In the genomic region with DNA sequence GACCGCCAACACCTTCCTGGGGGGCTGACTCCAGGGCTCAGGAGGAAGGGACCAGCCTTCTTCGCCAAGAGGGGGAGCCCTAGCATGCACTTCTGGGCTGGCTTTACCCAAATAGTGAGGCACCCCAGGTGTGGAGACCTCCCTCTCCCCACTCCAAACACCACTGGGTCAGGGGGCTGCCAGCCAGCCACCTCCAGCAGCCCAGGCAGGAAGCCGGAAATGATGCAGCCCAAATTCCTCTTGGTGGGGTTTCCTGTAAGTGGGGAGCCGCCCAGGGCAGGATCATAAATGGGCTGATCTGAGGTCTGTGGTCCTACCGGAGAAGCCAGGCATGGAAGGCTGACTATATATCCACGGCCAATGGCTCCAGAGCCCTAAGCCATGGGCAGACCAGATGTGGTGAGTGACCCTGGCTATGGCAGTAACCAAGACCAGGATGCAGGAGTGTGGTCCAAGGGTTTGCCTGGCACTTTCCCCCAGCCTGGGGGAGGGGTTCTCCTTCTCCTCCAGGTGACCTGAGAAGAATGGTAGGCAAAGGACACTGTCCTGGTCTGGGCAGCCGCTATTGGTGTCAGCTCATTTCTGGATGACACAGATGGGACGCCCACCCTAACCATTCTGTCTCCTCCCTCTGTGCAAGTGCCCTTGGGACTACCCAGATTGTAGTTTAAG, we compare ENCODE assay signal across 1 cellular context.
TF ChIP-seq lines count a peak whose summit lies in the region.

No MANE protein-coding gene starts in this region.

TF ChIP-seq in HEK293, 187 proteins besides CTCF, POLR2A, EP300 and RAD21 (continued from another document):
- TF ChIP-seq, protein P1, sequence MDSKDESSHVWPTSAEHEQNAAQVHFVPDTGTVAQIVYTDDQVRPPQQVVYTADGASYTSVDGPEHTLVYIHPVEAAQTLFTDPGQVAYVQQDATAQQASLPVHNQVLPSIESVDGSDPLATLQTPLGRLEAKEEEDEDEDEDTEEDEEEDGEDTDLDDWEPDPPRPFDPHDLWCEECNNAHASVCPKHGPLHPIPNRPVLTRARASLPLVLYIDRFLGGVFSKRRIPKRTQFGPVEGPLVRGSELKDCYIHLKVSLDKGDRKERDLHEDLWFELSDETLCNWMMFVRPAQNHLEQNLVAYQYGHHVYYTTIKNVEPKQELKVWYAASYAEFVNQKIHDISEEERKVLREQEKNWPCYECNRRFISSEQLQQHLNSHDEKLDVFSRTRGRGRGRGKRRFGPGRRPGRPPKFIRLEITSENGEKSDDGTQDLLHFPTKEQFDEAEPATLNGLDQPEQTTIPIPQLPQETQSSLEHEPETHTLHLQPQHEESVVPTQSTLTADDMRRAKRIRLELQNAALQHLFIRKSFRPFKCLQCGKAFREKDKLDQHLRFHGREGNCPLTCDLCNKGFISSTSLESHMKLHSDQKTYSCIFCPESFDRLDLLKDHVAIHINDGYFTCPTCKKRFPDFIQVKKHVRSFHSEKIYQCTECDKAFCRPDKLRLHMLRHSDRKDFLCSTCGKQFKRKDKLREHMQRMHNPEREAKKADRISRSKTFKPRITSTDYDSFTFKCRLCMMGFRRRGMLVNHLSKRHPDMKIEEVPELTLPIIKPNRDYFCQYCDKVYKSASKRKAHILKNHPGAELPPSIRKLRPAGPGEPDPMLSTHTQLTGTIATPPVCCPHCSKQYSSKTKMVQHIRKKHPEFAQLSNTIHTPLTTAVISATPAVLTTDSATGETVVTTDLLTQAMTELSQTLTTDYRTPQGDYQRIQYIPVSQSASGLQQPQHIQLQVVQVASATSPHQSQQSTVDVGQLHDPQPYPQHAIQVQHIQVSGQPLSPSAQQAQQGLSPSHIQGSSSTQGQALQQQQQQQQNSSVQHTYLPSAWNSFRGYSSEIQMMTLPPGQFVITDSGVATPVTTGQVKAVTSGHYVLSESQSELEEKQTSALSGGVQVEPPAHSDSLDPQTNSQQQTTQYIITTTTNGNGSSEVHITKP (tag by site-specific recombination; IDR thresholded peaks at IDR 0.05), result peak; percentile 49; the same call in 1 of the 2 replicates
